ENCODE assay signal across 2 cellular contexts in the genomic region with DNA sequence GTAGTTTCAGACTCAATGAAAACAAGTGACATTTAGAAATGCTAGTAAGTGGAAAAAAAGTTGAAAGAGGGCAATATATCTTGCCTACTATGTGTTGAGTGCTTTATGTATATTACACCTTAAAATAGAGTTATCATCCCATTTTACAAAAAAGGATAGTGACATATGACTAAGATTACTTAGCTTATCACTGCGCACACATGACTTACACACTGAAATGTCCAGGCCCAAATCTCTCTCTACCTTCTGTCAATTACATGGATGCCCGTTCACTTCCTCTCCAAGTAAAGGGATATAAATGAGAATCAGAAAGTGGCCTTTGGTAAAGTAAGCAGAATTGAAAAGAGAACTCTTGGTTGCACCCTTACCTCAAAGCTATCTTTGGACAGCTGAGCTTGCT.
TF ChIP-seq lines count a peak whose summit lies in the region.

No MANE protein-coding gene starts in this region.

TF ChIP-seq in GM23338, 12 proteins besides CTCF, POLR2A, EP300 and RAD21 (continued from another document):
- TF ChIP-seq, protein P1, sequence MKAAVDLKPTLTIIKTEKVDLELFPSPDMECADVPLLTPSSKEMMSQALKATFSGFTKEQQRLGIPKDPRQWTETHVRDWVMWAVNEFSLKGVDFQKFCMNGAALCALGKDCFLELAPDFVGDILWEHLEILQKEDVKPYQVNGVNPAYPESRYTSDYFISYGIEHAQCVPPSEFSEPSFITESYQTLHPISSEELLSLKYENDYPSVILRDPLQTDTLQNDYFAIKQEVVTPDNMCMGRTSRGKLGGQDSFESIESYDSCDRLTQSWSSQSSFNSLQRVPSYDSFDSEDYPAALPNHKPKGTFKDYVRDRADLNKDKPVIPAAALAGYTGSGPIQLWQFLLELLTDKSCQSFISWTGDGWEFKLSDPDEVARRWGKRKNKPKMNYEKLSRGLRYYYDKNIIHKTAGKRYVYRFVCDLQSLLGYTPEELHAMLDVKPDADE (IDR thresholded peaks at IDR 0.05) = no peak
- TF ChIP-seq EZH2phosphoT487 (IDR thresholded peaks at IDR 0.05; ENCODE audit: unreplicated experiment) (no peak), REST (IDR thresholded peaks at IDR 0.05; ENCODE audit: unreplicated experiment) (no peak)

TF ChIP-seq in K562, 482 proteins besides CTCF, POLR2A, EP300 and RAD21 (continued from another document and continues in another):
- TF ChIP-seq CREB3 (tag; conservative IDR thresholded peaks at IDR 0.05; ENCODE audit: low read depth) = no peak
- TF ChIP-seq DACH1 (IDR thresholded peaks at IDR 0.05; ENCODE audit: partially characterized antibody) = no peak
- TF ChIP-seq PHF8 (IDR thresholded peaks at IDR 0.05; ENCODE audit: borderline replicate concordance, low read length) = no peak
- no peak for TF ChIP-seq IRF2 (CRISPR knock-in tag; IDR thresholded peaks at IDR 0.05)
- TF ChIP-seq EGR1 (conservative IDR thresholded peaks at IDR 0.05) = no peak
- TF ChIP-seq OTX1 (CRISPR knock-in tag; IDR thresholded peaks at IDR 0.05) = no peak
- TF ChIP-seq ZKSCAN1 (IDR thresholded peaks at IDR 0.05; ENCODE audit: low read depth, low read length) = no peak
- TF ChIP-seq ZNF589 (CRISPR knock-in tag; IDR thresholded peaks at IDR 0.05; ENCODE audit: low read depth) = no peak
- TF ChIP-seq, protein P2, sequence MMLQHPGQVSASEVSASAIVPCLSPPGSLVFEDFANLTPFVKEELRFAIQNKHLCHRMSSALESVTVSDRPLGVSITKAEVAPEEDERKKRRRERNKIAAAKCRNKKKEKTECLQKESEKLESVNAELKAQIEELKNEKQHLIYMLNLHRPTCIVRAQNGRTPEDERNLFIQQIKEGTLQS (IDR thresholded peaks at IDR 0.05) = peak; percentile 31; the same call in 1 of the 2 replicates
- TF ChIP-seq, protein P2 (CRISPR knock-in tag; conservative IDR thresholded peaks at IDR 0.05) = no peak
- TF ChIP-seq ARNT (IDR thresholded peaks at IDR 0.05) = no peak
- TF ChIP-seq, protein P3, sequence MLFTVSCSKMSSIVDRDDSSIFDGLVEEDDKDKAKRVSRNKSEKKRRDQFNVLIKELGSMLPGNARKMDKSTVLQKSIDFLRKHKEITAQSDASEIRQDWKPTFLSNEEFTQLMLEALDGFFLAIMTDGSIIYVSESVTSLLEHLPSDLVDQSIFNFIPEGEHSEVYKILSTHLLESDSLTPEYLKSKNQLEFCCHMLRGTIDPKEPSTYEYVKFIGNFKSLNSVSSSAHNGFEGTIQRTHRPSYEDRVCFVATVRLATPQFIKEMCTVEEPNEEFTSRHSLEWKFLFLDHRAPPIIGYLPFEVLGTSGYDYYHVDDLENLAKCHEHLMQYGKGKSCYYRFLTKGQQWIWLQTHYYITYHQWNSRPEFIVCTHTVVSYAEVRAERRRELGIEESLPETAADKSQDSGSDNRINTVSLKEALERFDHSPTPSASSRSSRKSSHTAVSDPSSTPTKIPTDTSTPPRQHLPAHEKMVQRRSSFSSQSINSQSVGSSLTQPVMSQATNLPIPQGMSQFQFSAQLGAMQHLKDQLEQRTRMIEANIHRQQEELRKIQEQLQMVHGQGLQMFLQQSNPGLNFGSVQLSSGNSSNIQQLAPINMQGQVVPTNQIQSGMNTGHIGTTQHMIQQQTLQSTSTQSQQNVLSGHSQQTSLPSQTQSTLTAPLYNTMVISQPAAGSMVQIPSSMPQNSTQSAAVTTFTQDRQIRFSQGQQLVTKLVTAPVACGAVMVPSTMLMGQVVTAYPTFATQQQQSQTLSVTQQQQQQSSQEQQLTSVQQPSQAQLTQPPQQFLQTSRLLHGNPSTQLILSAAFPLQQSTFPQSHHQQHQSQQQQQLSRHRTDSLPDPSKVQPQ (CRISPR knock-in tag; IDR thresholded peaks at IDR 0.05; ENCODE audit: borderline replicate concordance) = no peak
- no peak for TF ChIP-seq NR2C2 (CRISPR knock-in tag; IDR thresholded peaks at IDR 0.05)
- no peak for TF ChIP-seq NR2C2 (tag; IDR thresholded peaks at IDR 0.05)
- peak; percentile 84 for TF ChIP-seq CBFA2T3 (IDR thresholded peaks at IDR 0.05)
- TF ChIP-seq TBL1XR1 (IDR thresholded peaks at IDR 0.05; ENCODE audit: low read length in 2 of 2) = peak in 1 of 2 experiments; percentile 60; a peak in 1 of 4 replicates
- no peak for TF ChIP-seq NR3C1 (CRISPR knock-in tag; IDR thresholded peaks at IDR 0.05)
- TF ChIP-seq KAT7 (CRISPR knock-in tag; IDR thresholded peaks at IDR 0.05; ENCODE audit: borderline replicate concordance) = no peak
- TF ChIP-seq MEF2A (IDR thresholded peaks at IDR 0.05; ENCODE audit: control insufficient read depth, low read depth, low read length) = 0 out of 2 replicates have a peak, but pooled peaks have one; percentile 43
- no peak for TF ChIP-seq ZNF436 (CRISPR knock-in tag; IDR thresholded peaks at IDR 0.05)
- TF ChIP-seq ARID1B (IDR thresholded peaks at IDR 0.05) = peak; percentile 86
- TF ChIP-seq NFYB (IDR thresholded peaks at IDR 0.05; ENCODE audit: extremely low read depth, insufficient read length) = no peak
- TF ChIP-seq SPI1 (IDR thresholded peaks at IDR 0.05; ENCODE audit: borderline replicate concordance, low read depth, low read length) = peak; percentile 66; the same call in 1 of the 2 replicates
- TF ChIP-seq ZKSCAN8 (CRISPR knock-in tag; IDR thresholded peaks at IDR 0.05) = 0 out of 2 replicates have a peak, but pooled peaks have one; percentile 40
- no peak for TF ChIP-seq ZBTB7A (IDR thresholded peaks at IDR 0.05; ENCODE audit: borderline replicate concordance, control insufficient read depth, low read depth, low read length)
- peak; percentile 88 for TF ChIP-seq TEAD4 (IDR thresholded peaks at IDR 0.05; ENCODE audit: low read length)
- TF ChIP-seq TEAD4 (CRISPR knock-in tag; IDR thresholded peaks at IDR 0.05; ENCODE audit: borderline replicate concordance) = no peak
- peak; percentile 39 for TF ChIP-seq CCNT2 (IDR thresholded peaks at IDR 0.05; ENCODE audit: borderline replicate concordance, extremely low read depth, insufficient read length, low read depth, low read length)
- TF ChIP-seq GABPB1 (CRISPR knock-in tag; IDR thresholded peaks at IDR 0.05) = no peak
- TF ChIP-seq NFIC (IDR thresholded peaks at IDR 0.05) = peak; percentile 25; the same call in 1 of the 2 replicates
- TF ChIP-seq MEF2D (tag; conservative IDR thresholded peaks at IDR 0.05; ENCODE audit: low read depth) = peak; percentile 92
- TF ChIP-seq SMARCE1 (IDR thresholded peaks at IDR 0.05) = peak; percentile 55; the same call in 1 of the 2 replicates
- peak; percentile 67 for TF ChIP-seq DPF2 (IDR thresholded peaks at IDR 0.05)
- no peak for TF ChIP-seq ZNF668 (CRISPR knock-in tag; IDR thresholded peaks at IDR 0.05)
- TF ChIP-seq ZNF561 (CRISPR knock-in tag; conservative IDR thresholded peaks at IDR 0.05) = no peak
- no peak for TF ChIP-seq NR1H2 (CRISPR knock-in tag; IDR thresholded peaks at IDR 0.05)
- TF ChIP-seq ETV6 (IDR thresholded peaks at IDR 0.05; ENCODE audit: borderline replicate concordance in 1 of 2, low read depth in 2 of 2, low read length in 1 of 2) = no peak
- TF ChIP-seq ETV6 (CRISPR knock-in tag; IDR thresholded peaks at IDR 0.05; ENCODE audit: borderline replicate concordance) = no peak
- TF ChIP-seq TCF3 (CRISPR knock-in tag; IDR thresholded peaks at IDR 0.05) = peak; percentile 69
- TF ChIP-seq KLF1 (tag; IDR thresholded peaks at IDR 0.05) = no peak
- TF ChIP-seq FIP1L1 (IDR thresholded peaks at IDR 0.05; ENCODE audit: low read depth, low read length, poor library complexity, severe bottlenecking) = no peak
- TF ChIP-seq POLR3G (IDR thresholded peaks at IDR 0.05; ENCODE audit: extremely low read depth, insufficient read length, insufficient replicate concordance) = no peak
- peak; percentile 40; the same call in 1 of the 2 replicates for TF ChIP-seq STAT5A (IDR thresholded peaks at IDR 0.05; ENCODE audit: borderline replicate concordance, low read length)
- no peak for TF ChIP-seq AFF4 (CRISPR knock-in tag; IDR thresholded peaks at IDR 0.05)
- no peak for TF ChIP-seq HDAC8 (tag; IDR thresholded peaks at IDR 0.05)
- no peak for TF ChIP-seq USF1 (CRISPR knock-in tag; IDR thresholded peaks at IDR 0.05)
- TF ChIP-seq, protein P4, sequence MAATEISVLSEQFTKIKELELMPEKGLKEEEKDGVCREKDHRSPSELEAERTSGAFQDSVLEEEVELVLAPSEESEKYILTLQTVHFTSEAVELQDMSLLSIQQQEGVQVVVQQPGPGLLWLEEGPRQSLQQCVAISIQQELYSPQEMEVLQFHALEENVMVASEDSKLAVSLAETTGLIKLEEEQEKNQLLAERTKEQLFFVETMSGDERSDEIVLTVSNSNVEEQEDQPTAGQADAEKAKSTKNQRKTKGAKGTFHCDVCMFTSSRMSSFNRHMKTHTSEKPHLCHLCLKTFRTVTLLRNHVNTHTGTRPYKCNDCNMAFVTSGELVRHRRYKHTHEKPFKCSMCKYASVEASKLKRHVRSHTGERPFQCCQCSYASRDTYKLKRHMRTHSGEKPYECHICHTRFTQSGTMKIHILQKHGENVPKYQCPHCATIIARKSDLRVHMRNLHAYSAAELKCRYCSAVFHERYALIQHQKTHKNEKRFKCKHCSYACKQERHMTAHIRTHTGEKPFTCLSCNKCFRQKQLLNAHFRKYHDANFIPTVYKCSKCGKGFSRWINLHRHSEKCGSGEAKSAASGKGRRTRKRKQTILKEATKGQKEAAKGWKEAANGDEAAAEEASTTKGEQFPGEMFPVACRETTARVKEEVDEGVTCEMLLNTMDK (IDR thresholded peaks at IDR 0.05; ENCODE audit: borderline replicate concordance, insufficient read depth, low read depth, low read length, poor library complexity, severe bottlenecking) = no peak
- no peak for TF ChIP-seq CREM (IDR thresholded peaks at IDR 0.05; ENCODE audit: low read depth)
- TF ChIP-seq JUND (IDR thresholded peaks at IDR 0.05; ENCODE audit: borderline replicate concordance, low read depth, low read length) = peak; percentile 18; the same call in 1 of the 2 replicates
- no peak; the same call in 2 of the 3 replicates for TF ChIP-seq JUND (tag; IDR thresholded peaks at IDR 0.05; ENCODE audit: borderline replicate concordance, low read depth, low read length)
- no peak for TF ChIP-seq ZBTB12 (CRISPR knock-in tag; IDR thresholded peaks at IDR 0.05)
- peak; percentile 20; the same call in 1 of the 2 replicates for TF ChIP-seq MAFG (tag; conservative IDR thresholded peaks at IDR 0.05)
- TF ChIP-seq NR2C1 (IDR thresholded peaks at IDR 0.05) = no peak
- no peak for TF ChIP-seq NR2C1 (tag; IDR thresholded peaks at IDR 0.05)
- TF ChIP-seq ZNF174 (CRISPR knock-in tag; IDR thresholded peaks at IDR 0.05) = no peak
- TF ChIP-seq SUPT5H (IDR thresholded peaks at IDR 0.05) = no peak
- TF ChIP-seq HDAC6 (IDR thresholded peaks at IDR 0.05; ENCODE audit: low read depth, low read length) = no peak
- no peak for TF ChIP-seq BRF1 (IDR thresholded peaks at IDR 0.05; ENCODE audit: borderline replicate concordance, extremely low read depth, insufficient read length)
